In genomic region chr11:46006418-46007070, GRCh38 we compare ENCODE assay signal across 8 cellular contexts.
DNase-seq lines count a peak whose midpoint lies in the region; ATAC-seq and TF ChIP-seq lines count a peak whose summit lies in the region.

No MANE protein-coding gene starts in this region.

- peak; percentile 55 for ATAC-seq in GM21825 (IDR thresholded peaks at IDR 0.05; ENCODE audit: unreplicated experiment)
- ATAC-seq in aorta (ENCODE audit: low FRiP score) = no peak
- no peak for ATAC-seq in GM19395 (IDR thresholded peaks at IDR 0.05; ENCODE audit: unreplicated experiment)

- CTCF ChIA-PET in Calu3 (lab: Charles Lee) = interaction anchor here (0.5 to 1.7 kb wide), 7 partner anchors 11 to 466 kb away, joined by 3 to 23 read pairs (median 4); no protein-coding TSS in a partner anchor

- no peaks in the 10 kb centered on the region for H3K36me3 ChIP-seq in aorta (ENCODE audit: control insufficient read depth in 1 of 2, insufficient read depth in 2 of 2, low read length in 1 of 2)

- H3K4me3 ChIP-seq in fibroblast of pulmonary artery (replicated peaks; ENCODE audit: low read depth, low read length) (no peak overlapping the region), aorta (ENCODE audit: low read length in 2 of 2) (no peak overlapping the region)

- H3K27me3 Mint-ChIP-seq in Calu3 (ENCODE audit: unreplicated experiment) (no peaks in the 10 kb centered on the region), neural crest cell (ENCODE audit: low read depth) (no peaks in the 10 kb centered on the region)
- H3K27me3 Mint-ChIP-seq in T-helper 2 cell treated with Interferon-gamma antibody and Interleukin-4, amounts not matched to agents 5 μg/mL and 100 μg/mL, for 36 hours (ENCODE audit: low read depth) = no peaks in the 10 kb centered on the region

- H3K27me3 ChIP-seq in aorta (ENCODE audit: control insufficient read depth in 1 of 2, insufficient read depth in 2 of 2, low read length in 1 of 2) = no peaks in the 10 kb centered on the region

- H3K4me1 Mint-ChIP-seq in Calu3 (ENCODE audit: low read depth, unreplicated experiment) (no peaks in the 10 kb centered on the region), neural crest cell (peaks cover 8% of the 10 kb centered on the region)
- H3K4me1 Mint-ChIP-seq in T-helper 2 cell treated with Interferon-gamma antibody and Interleukin-4, amounts not matched to agents 5 μg/mL and 100 μg/mL, for 36 hours (ENCODE audit: low read depth) = peaks cover 4% of the 10 kb centered on the region

- intact Hi-C loops in Calu3 (cut with micrococcal nuclease; ENCODE audit: unreplicated experiment) = loop anchor here (1.0 to 2.0 kb wide), 3 partner anchors 42 to 163 kb away; no protein-coding TSS in a partner anchor
- intact Hi-C loops in aorta (cut with DNase I) = loop anchor here (1.0 kb wide), 2 partner anchors 41 to 42 kb away; no protein-coding TSS in a partner anchor

- peaks cover 0 to 3% of the 10 kb centered on the region in 2 donors for H3K4me1 ChIP-seq in aorta (ENCODE audit: control insufficient read depth in 1 of 2, insufficient read depth in 2 of 2, low read length in 2 of 2)

- no peaks in the 10 kb centered on the region for H3K9me3 ChIP-seq in aorta (ENCODE audit: control insufficient read depth, low read length)

- H3K27ac ChIP-seq in aorta (ENCODE audit: low read depth in 1 of 2, low read length in 2 of 2) = no peak overlapping the region

- WGBS in aorta, 2 donors = 40 to 41% methylated on average over 5 of the region's 5 CpGs

- DNase-seq in Calu3 (peak; percentile 37), NCI-H2029 (lab: John Stamatoyannopoulos, UW) (peak; percentile 73), fibroblast of pulmonary artery (ENCODE audit: low read depth) (peak; percentile 87), neural crest cell (ENCODE audit: low read depth, low spot score) (peak; percentile 24), aorta (no peak)
- DNase-seq in T-helper 2 cell treated with Interferon-gamma antibody and Interleukin-4, amounts not matched to agents 5 μg/mL and 100 μg/mL, for 36 hours (ENCODE audit: low spot score) = peak; percentile 17

- TF ChIP-seq CTCF in Calu3 (IDR thresholded peaks at IDR 0.05; ENCODE audit: unreplicated experiment) (peak; percentile 36), fibroblast of pulmonary artery (IDR thresholded peaks at IDR 0.05; ENCODE audit: low read length, missing control alignments) (peak; percentile 90), neural crest cell (conservative IDR thresholded peaks at IDR 0.05) (peak; percentile 80)

- H3K4me3 Mint-ChIP-seq in Calu3 (ENCODE audit: low read depth, unreplicated experiment) = no peak overlapping the region
- no peak overlapping the region for H3K4me3 Mint-ChIP-seq in T-helper 2 cell treated with Interferon-gamma antibody and Interleukin-4, amounts not matched to agents 5 μg/mL and 100 μg/mL, for 36 hours
- H3K4me3 Mint-ChIP-seq in neural crest cell = no peak overlapping the region

- H3K27ac Mint-ChIP-seq in Calu3 (ENCODE audit: unreplicated experiment) = no peak overlapping the region
- no peak overlapping the region for H3K27ac Mint-ChIP-seq in T-helper 2 cell treated with Interferon-gamma antibody and Interleukin-4, amounts not matched to agents 5 μg/mL and 100 μg/mL, for 36 hours
- H3K27ac Mint-ChIP-seq in neural crest cell (ENCODE audit: unreplicated experiment) = no peak overlapping the region

- BruUV-seq in Calu3 (replicated peaks; lab: Mats Ljungman, UMichigan) = no TSS peak

- H3K36me3 Mint-ChIP-seq in Calu3 (ENCODE audit: insufficient read depth, unreplicated experiment) (no peaks in the 10 kb centered on the region), neural crest cell (ENCODE audit: low read depth) (no peaks in the 10 kb centered on the region)
- H3K36me3 Mint-ChIP-seq in T-helper 2 cell treated with Interferon-gamma antibody and Interleukin-4, amounts not matched to agents 5 μg/mL and 100 μg/mL, for 36 hours (ENCODE audit: low read depth) = no peaks in the 10 kb centered on the region

- H3K9me3 Mint-ChIP-seq in Calu3 (ENCODE audit: low read depth, unreplicated experiment) (no peaks in the 10 kb centered on the region), neural crest cell (no peaks in the 10 kb centered on the region)
- H3K9me3 Mint-ChIP-seq in T-helper 2 cell treated with Interferon-gamma antibody and Interleukin-4, amounts not matched to agents 5 μg/mL and 100 μg/mL, for 36 hours = no peaks in the 10 kb centered on the region

Comparison
In these comparisons a context has a peak if more than half of its experiments do, and no peak if none do; other contexts are left out.
1. DNase-seq: peak in Calu3 (single experiment), NCI-H2029 (single experiment), T-helper 2 cell treated with Interferon-gamma antibody and Interleukin-4, amounts not matched to agents 5 μg/mL and 100 μg/mL, for 36 hours (single experiment), fibroblast of pulmonary artery (single experiment) and neural crest cell (single experiment); none in aorta (0 of 2).
2. CTCF ChIP-seq: peak in every context shown above with its lines; median percentile 90 in fibroblast of pulmonary artery; 80 in neural crest cell; 36 in Calu3.